18 cellular contexts compared by ENCODE assay signal in the genomic region with DNA sequence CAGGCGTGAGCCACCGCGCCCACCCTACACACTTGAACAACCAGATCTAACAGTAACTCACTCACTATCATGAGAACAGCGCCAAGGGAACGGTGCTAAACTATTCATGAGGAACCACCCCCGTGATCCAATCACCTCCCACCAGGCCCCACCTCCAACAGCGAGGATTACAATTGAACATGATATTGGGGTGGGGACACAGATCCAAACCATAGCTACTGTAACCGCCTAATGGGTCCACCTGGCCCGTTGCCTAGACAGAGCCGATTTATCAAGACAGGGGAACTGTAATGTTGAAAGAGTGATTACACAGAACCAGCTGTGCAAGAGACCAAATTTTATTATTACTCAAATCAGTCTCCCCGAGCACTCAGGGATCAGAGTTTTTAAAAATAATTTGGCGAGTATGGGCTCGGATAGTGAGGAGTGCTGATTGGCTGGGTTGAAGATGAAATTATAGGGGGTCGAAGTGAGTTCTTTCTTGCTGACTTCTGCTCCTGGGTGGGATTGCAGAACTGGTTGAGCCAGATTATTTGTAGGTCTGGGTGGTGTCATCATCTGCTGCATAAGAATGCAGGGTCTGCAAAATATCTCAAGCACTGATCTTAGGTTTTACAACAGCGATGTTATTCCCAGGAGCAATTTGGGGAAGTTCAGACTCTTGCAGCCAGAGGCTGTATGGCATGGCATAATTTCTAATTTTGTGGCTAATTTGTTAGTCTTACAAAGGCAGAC. TPM values are rescaled to one million over a fixed set of nuclear protein-coding genes. Genes with fewer than 3 reads are reported as not detected.
A peak's percentile ranks its signal among the peaks of the same experiment; 100 is the strongest.
DNase-seq lines count a peak whose midpoint lies in the region; ATAC-seq and TF ChIP-seq lines count a peak whose summit lies in the region.
"Had no signal": no experiment of that assay in that cellular context is flagged by ENCODE, and none has a peak within 500 bp of the region (broad histone marks: within the 10 kb centered on the region; RNA-seq: fewer than 3 reads in every experiment).

No MANE protein-coding gene starts in this region.

- no peak overlapping the region for H3K4me3 ChIP-seq in NB4 (ENCODE audit: low read depth, low read length)
- no peak overlapping the region for H3K4me3 ChIP-seq in body of pancreas
- H3K4me3 ChIP-seq in smooth muscle cell, result no peak overlapping the region

- H3K36me3 ChIP-seq in body of pancreas (replicated peaks in 1 of 2; ENCODE audit: insufficient read depth in 1 of 2, low read depth in 2 of 2), result no peaks in the 10 kb centered on the region
- no peaks in the 10 kb centered on the region for H3K36me3 ChIP-seq in smooth muscle cell (ENCODE audit: low read depth)

- ATAC-seq in body of pancreas (peak; percentile 33), HG02885 (IDR thresholded peaks at IDR 0.05; ENCODE audit: poor library complexity, unreplicated experiment) (no peak), GM21737 (IDR thresholded peaks at IDR 0.05; ENCODE audit: unreplicated experiment) (no peak)
- ATAC-seq: activated CD4-positive, alpha-beta T cell treated with anti-CD3 and anti-CD28 coated beads for 36 hours had no signal

- no peaks in the 10 kb centered on the region for H3K9me3 Mint-ChIP-seq in activated CD4-positive, alpha-beta T cell treated with anti-CD3 and anti-CD28 coated beads, Interleukin-2, amount 10 ng/mL, durations not matched to agents 24 days and 14 days

- TF ChIP-seq POLR2A in NB4 (IDR thresholded peaks at IDR 0.05; ENCODE audit: extremely low read depth, insufficient read length) (no peak), body of pancreas (IDR thresholded peaks at IDR 0.05) (no peak)

- H3K4me1 ChIP-seq in body of pancreas (peaks cover 25% of the 10 kb centered on the region), smooth muscle cell (ENCODE audit: low read depth) (peaks cover 20% of the 10 kb centered on the region)

- H3K27me3 Mint-ChIP-seq in activated CD4-positive, alpha-beta T cell treated with anti-CD3 and anti-CD28 coated beads, Interleukin-2, amount 10 ng/mL, durations not matched to agents 24 days and 14 days, result peaks cover 12% of the 10 kb centered on the region

- WGBS in body of pancreas, 2 donors, result 62 to 68% methylated on average over 15 of the region's 15 CpGs
- 71% methylated on average over 15 of the region's 15 CpGs for WGBS in smooth muscle cell (ENCODE audit: low lambda C conversion rate)

- peaks cover 2% of the 10 kb centered on the region for H3K36me3 Mint-ChIP-seq in activated CD4-positive, alpha-beta T cell treated with anti-CD3 and anti-CD28 coated beads, Interleukin-2, amount 10 ng/mL, durations not matched to agents 24 days and 14 days (ENCODE audit: low read depth)

- H3K27ac ChIP-seq in body of pancreas, result peak overlapping the region in 1 of 4 donors; percentile 0
- peak overlapping the region; percentile 87 for H3K27ac ChIP-seq in smooth muscle cell (ENCODE audit: low read depth)

- H3K4me1 Mint-ChIP-seq in activated CD4-positive, alpha-beta T cell treated with anti-CD3 and anti-CD28 coated beads, Interleukin-2, amount 10 ng/mL, durations not matched to agents 24 days and 14 days, result peaks cover 18% of the 10 kb centered on the region

- H2AFZ ChIP-seq in smooth muscle cell (ENCODE audit: low read depth), result no peak overlapping the region

- no peaks in the 10 kb centered on the region for H3K9me3 ChIP-seq in body of pancreas
- H3K9me3 ChIP-seq in smooth muscle cell (replicated peaks; ENCODE audit: low read depth), result no peaks in the 10 kb centered on the region

- peak overlapping the region; percentile 4 for H3K4me2 ChIP-seq in smooth muscle cell

- no peak overlapping the region for H3K4me3 Mint-ChIP-seq in activated CD4-positive, alpha-beta T cell treated with anti-CD3 and anti-CD28 coated beads, Interleukin-2, amount 10 ng/mL, durations not matched to agents 24 days and 14 days
- H3K4me3 Mint-ChIP-seq: activated CD4-positive, alpha-beta T cell treated with anti-CD3 and anti-CD28 coated beads for 36 hours; endodermal cell had no signal

- H3F3A ChIP-seq in smooth muscle cell (ENCODE audit: low read depth), result peaks cover 15% of the 10 kb centered on the region

- intact Hi-C loops in activated CD4-positive, alpha-beta T cell treated with anti-CD3 and anti-CD28 coated beads, Interleukin-2, amount 10 ng/mL, durations not matched to agents 24 days and 14 days (cut with micrococcal nuclease), result loop anchor here (5.0 to 10.0 kb wide), 2 partner anchors 128 to 1340 kb away; no protein-coding TSS in a partner anchor
- intact Hi-C loops in body of pancreas (cut with DNase I), result no loop called here

- H3K27ac Mint-ChIP-seq in activated CD4-positive, alpha-beta T cell treated with anti-CD3 and anti-CD28 coated beads, Interleukin-2, amount 10 ng/mL, durations not matched to agents 24 days and 14 days, result no peak overlapping the region
- H3K27ac Mint-ChIP-seq: activated CD4-positive, alpha-beta T cell treated with anti-CD3 and anti-CD28 coated beads for 36 hours; endodermal cell had no signal

- DNase-seq in activated CD4-positive, alpha-beta T cell treated with anti-CD3 and anti-CD28 coated beads, Interleukin-2, amount 10 ng/mL, durations not matched to agents 24 days and 14 days, result peak; percentile 38
- no peak for DNase-seq in activated CD4-positive, alpha-beta T cell treated with anti-CD3 and anti-CD28 coated beads, Interleukin-2, amount 50 U/mL, for 4 hours
- DNase-seq in NB4 (ENCODE audit: low read depth) (peak; percentile 12), body of pancreas (peak; percentile 28 to 65 (median 40)), smooth muscle cell (lab: John Stamatoyannopoulos, UW; ENCODE audit: unreplicated experiment) (no peak), H4 (ENCODE audit: low spot score) (no peak)
- DNase-seq: activated CD4-positive, alpha-beta T cell treated with anti-CD3 and anti-CD28 coated beads for 36 hours; activated CD8-positive, alpha-beta memory T cell treated with anti-CD3 and anti-CD28 coated beads, Interleukin-2, amount 50 U/mL, for 4 hours; activated gamma-delta T cell treated with Interleukin-2 at 50 U/mL for 16 hours; anterior cingulate cortex; endodermal cell; IMR-90; NCI-H1048; NCI-H2171 treated with DMSO at 0.1 percent for 48 hours; NK-92 treated with Interleukin-12 subunit alpha and Interleukin-12 subunit beta, amount 100 ng/mL, for 24 hours; stimulated activated CD4-positive, alpha-beta T cell treated with anti-CD3 and anti-CD28 coated beads, Interleukin-2, amount 100 ng/mL, for 48 hours had no signal

- TF ChIP-seq CTCF in NB4 (IDR thresholded peaks at IDR 0.05; ENCODE audit: low read depth, low read length) (no peak), body of pancreas (IDR thresholded peaks at IDR 0.05) (peak in 1 of 7 experiments; percentile 5), smooth muscle cell (IDR thresholded peaks at IDR 0.05; ENCODE audit: borderline replicate concordance, insufficient read depth, poor library complexity, severe bottlenecking) (no peak)

- no peaks in the 10 kb centered on the region for H3K79me2 ChIP-seq in smooth muscle cell (ENCODE audit: low read depth)

- H3K27me3 ChIP-seq in body of pancreas (no peaks in the 10 kb centered on the region), smooth muscle cell (ENCODE audit: low read depth) (no peaks in the 10 kb centered on the region)

- H3K9ac ChIP-seq in smooth muscle cell (ENCODE audit: low read depth), result no peak overlapping the region

- no peaks in the 10 kb centered on the region for H4K20me1 ChIP-seq in smooth muscle cell (ENCODE audit: low read depth)

RNA-seq across cellular contexts. Expression of a gene that starts 17.9 kb away (rescaled TPM):
- total RNA-seq in activated CD4-positive, alpha-beta T cell treated with anti-CD3 and anti-CD28 coated beads, Interleukin-2, amount 10 ng/mL, durations not matched to agents 24 days and 14 days, result 6.7 and 7.5 TPM in 2 replicates
- total RNA-seq in body of pancreas (1 to 10 TPM; 7.3 to 7.8 TPM), smooth muscle cell (10.5 and 10.6 TPM in 2 replicates)
- 1.6 and 1.9 TPM in 2 replicates for polyA plus RNA-seq in smooth muscle cell
- total RNA-seq in H4 (2014; rRNA removed; shearing (Covaris generic)), result 3.0 and 4.5 TPM in 2 replicates

Comparison
In these comparisons a context has a peak if more than half of its experiments do, and no peak if none do; other contexts are left out.
1. DNase-seq: peak in activated CD4-positive, alpha-beta T cell treated with anti-CD3 and anti-CD28 coated beads, Interleukin-2, amount 10 ng/mL, durations not matched to agents 24 days and 14 days (single experiment), NB4 (single experiment) and body of pancreas (4 of 4); none in activated CD4-positive, alpha-beta T cell treated with anti-CD3 and anti-CD28 coated beads, Interleukin-2, amount 50 U/mL, for 4 hours (0 of 2), smooth muscle cell (single experiment) and H4 (single experiment).